ENCODE assay signal across 10 cellular contexts in the genomic region with DNA sequence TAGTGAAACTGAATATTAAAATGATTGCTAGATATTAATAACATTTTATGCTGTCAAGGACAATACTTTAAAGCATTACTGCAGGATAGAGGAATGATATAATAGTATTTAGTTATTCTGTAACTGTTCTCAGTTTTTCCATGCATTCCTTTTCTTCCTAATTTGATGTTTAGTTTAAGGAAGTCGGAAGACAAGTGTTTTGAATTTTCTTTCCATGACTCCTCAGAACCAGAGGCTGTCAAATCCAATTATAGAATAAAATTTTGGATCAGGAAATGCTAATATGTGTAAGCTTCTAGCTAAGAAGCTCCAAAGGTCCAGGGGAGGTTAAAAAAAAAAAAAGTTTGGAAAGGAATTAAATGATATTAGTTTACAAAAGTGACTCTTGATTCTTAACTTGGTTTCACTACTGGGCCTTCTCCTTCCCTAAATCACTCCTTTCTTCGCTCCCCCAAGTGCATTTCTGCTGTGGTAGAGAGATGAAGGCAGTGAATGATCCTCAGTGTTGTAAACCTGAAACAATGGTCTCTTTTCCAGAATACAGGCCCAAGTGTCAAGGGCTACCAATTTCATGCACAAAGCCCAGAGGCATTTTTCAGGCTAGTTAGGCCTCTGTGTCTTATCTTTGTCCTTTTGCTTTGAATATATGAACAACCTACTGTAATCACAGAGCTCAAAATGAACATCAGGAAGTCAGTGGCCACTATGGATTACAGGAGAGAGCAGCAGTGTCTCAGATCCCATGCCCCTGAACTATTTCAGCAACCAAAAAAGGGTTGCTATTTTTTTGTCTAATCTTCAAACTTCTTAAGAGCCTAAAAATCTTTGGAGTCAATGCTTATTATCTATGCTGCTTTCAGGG. TPM values are rescaled to one million over a fixed set of nuclear protein-coding genes. Genes with fewer than 3 reads are reported as not detected.
DNase-seq lines count a peak whose midpoint lies in the region; ATAC-seq and TF ChIP-seq lines count a peak whose summit lies in the region.
"Had no signal": no experiment of that assay in that cellular context is flagged by ENCODE, and none has a peak within 500 bp of the region (broad histone marks: within the 10 kb centered on the region; RNA-seq: fewer than 3 reads in every experiment).

No MANE protein-coding gene starts in this region.

- BruUV-seq in Calu3 (replicated peaks; lab: Mats Ljungman, UMichigan), result no TSS peak

- TF ChIP-seq CTCF in Calu3 (IDR thresholded peaks at IDR 0.05; ENCODE audit: unreplicated experiment) (no peak), esophagus squamous epithelium (IDR thresholded peaks at IDR 0.05) (no peak)

- ATAC-seq in HG03571 (IDR thresholded peaks at IDR 0.05; ENCODE audit: unreplicated experiment) (no peak), GM18861 (IDR thresholded peaks at IDR 0.05; ENCODE audit: unreplicated experiment) (no peak)

- H3K27me3 ChIP-seq in esophagus squamous epithelium (no peaks in the 10 kb centered on the region), rectal smooth muscle tissue (ENCODE audit: control insufficient read depth, insufficient read depth, low read length) (no peaks in the 10 kb centered on the region)

- H3K4me3 Mint-ChIP-seq in Calu3 (ENCODE audit: low read depth, unreplicated experiment), result no peak overlapping the region

- intact Hi-C loops in Calu3 (cut with micrococcal nuclease; ENCODE audit: unreplicated experiment), result loop anchor here (5.0 to 10.0 kb wide), 2 partner anchors 143 to 349 kb away; no protein-coding TSS in a partner anchor
- intact Hi-C loops in esophagus squamous epithelium (cut with DNase I), result no loop called here

- H3K4me3 ChIP-seq in SK-N-MC (no peak overlapping the region), esophagus squamous epithelium (no peak overlapping the region), rectal smooth muscle tissue (ENCODE audit: low read length) (no peak overlapping the region)

- H3K9me3 Mint-ChIP-seq in Calu3 (ENCODE audit: low read depth, unreplicated experiment), result no peaks in the 10 kb centered on the region

- H3K9me3 ChIP-seq in SK-N-MC (ENCODE audit: low read depth, low read length) (no peaks in the 10 kb centered on the region), esophagus squamous epithelium (no peaks in the 10 kb centered on the region)

- DNase-seq in Calu3 (no peak), SK-N-MC (ENCODE audit: low read depth, low spot score) (no peak), esophagus squamous epithelium (lab: John Stamatoyannopoulos, UW) (no peak), NCI-H345 (lab: John Stamatoyannopoulos, UW) (no peak), COLO668 (lab: John Stamatoyannopoulos, UW; ENCODE audit: unreplicated experiment) (no peak)
- DNase-seq: activated effector memory CD4-positive, alpha-beta T cell treated with anti-CD3 and anti-CD28 coated beads, Interleukin-2, amount 50 U/mL, for 16 hours; stimulated activated CD4-positive, alpha-beta T cell treated with anti-CD3 and anti-CD28 coated beads, Interleukin-2, amount 100 ng/mL, for 48 hours had no signal

- H3K4me1 Mint-ChIP-seq in Calu3 (ENCODE audit: low read depth, unreplicated experiment), result peaks cover 56% of the 10 kb centered on the region

- CTCF ChIA-PET in Calu3 (lab: Charles Lee), result no interaction called here

- TF ChIP-seq POLR2A in esophagus squamous epithelium (IDR thresholded peaks at IDR 0.05), result no peak

- H3K9ac ChIP-seq in SK-N-MC (ENCODE audit: insufficient read length) (peak overlapping the region; percentile 33), rectal smooth muscle tissue (ENCODE audit: low read length) (no peak overlapping the region)

- H3K27ac ChIP-seq in SK-N-MC (peak overlapping the region; percentile 64; the same call in 1 of the 2 replicates), esophagus squamous epithelium (peak overlapping the region; percentile 42 to 64 (median 50)), rectal smooth muscle tissue (ENCODE audit: low read depth, low read length) (peak overlapping the region; percentile 70)

- H3K36me3 ChIP-seq in SK-N-MC (ENCODE audit: insufficient read depth, low read length) (peaks cover 13% of the 10 kb centered on the region), esophagus squamous epithelium (no peaks in the 10 kb centered on the region), rectal smooth muscle tissue (ENCODE audit: control insufficient read depth, insufficient read depth, low read length) (no peaks in the 10 kb centered on the region)

- H3K27ac Mint-ChIP-seq in Calu3 (ENCODE audit: unreplicated experiment), result peak overlapping the region; percentile 76

- no peaks in the 10 kb centered on the region for H3K27me3 Mint-ChIP-seq in Calu3 (ENCODE audit: unreplicated experiment)

- H3K36me3 Mint-ChIP-seq in Calu3 (ENCODE audit: insufficient read depth, unreplicated experiment), result peaks cover 24% of the 10 kb centered on the region

- WGBS in esophagus squamous epithelium, 2 donors, result 56 to 64% methylated on average over 2 of the region's 2 CpGs

- H3K4me1 ChIP-seq in esophagus squamous epithelium (peaks cover 23 to 67% (median 29%) of the 10 kb centered on the region in 3 donors), rectal smooth muscle tissue (ENCODE audit: control insufficient read depth, insufficient read depth, low read length) (peaks cover 40% of the 10 kb centered on the region)

RNA-seq across cellular contexts. Expression of gene ADSS2, which starts 6.2 kb away (rescaled TPM):
- total RNA-seq in Calu3 (2022), result 68.3 and 69.6 TPM in 2 replicates
- 10 to 100 TPM; 22.1 to 59.5 (median 35.4) TPM for total RNA-seq in esophagus squamous epithelium

RNA-seq across cellular contexts. Expression of gene CATSPERE, which starts 15.5 kb away (rescaled TPM):
- total RNA-seq in Calu3 (2022), result 0.49 and 1.3 TPM in 2 replicates
- total RNA-seq in esophagus squamous epithelium, result 1 to 10 TPM in 1 of 4 donors, under 1 TPM in 3; 0.23 to 2.7 (median 0.44) TPM
